ENCODE assay signal across 24 cellular contexts in genomic region chr2:31404827-31405226, GRCh38. TPM values are rescaled to one million over a fixed set of nuclear protein-coding genes. Genes with fewer than 3 reads are reported as not detected.
"Had no signal": no experiment of that assay in that cellular context is flagged by ENCODE, and none has a peak within 500 bp of the region (broad histone marks: within the 10 kb centered on the region; RNA-seq: fewer than 3 reads in every experiment).

No MANE protein-coding gene starts in this region.

- DNase-seq: activated CD4-positive, alpha-beta memory T cell treated with anti-CD3 and anti-CD28 coated beads, Interleukin-2, amount 10 ng/mL, durations not matched to agents 7 days and 5 days; activated CD4-positive, alpha-beta T cell treated with anti-CD3 and anti-CD28 coated beads for 36 hours; activated CD4-positive, alpha-beta T cell treated with anti-CD3 and anti-CD28 coated beads, Interleukin-2, amount 50 U/mL, for 1 hour; activated gamma-delta T cell; activated naive CD4-positive, alpha-beta T cell treated with anti-CD3 and anti-CD28 coated beads for 36 hours; activated T-cell treated with anti-CD3 and anti-CD28 coated beads for 4 hours; activated T-cell treated with anti-CD3 and anti-CD28 coated beads, Interleukin-2, amount 50 U/mL, for 48 hours; amygdala; KG1; NCI-H1048; NCI-H146; NCI-H187 treated with DMSO at 0.1 percent for 48 hours; NCI-H2081 treated with DMSO at 0.1 percent for 48 hours; NCI-H446; NCI-H524; PC-9; Right ventricle myocardium superior; SJCRH30; SK-N-SH; T-helper 1 cell; WERI-Rb-1 had no signal

- ATAC-seq: activated CD4-positive, alpha-beta T cell treated with anti-CD3 and anti-CD28 coated beads for 36 hours; activated T-helper 17 cell treated with anti-CD3 and anti-CD28 coated beads, Interleukin-2, amount 50 U/mL, for 72 hours had no signal

- H3K36me3 ChIP-seq: SJCRH30, WERI-Rb-1 had no signal

- H3K9ac ChIP-seq: SK-N-SH had no signal

- H3K27me3 ChIP-seq: SJCRH30 had no signal

- H3K4me2 ChIP-seq: PC-9, SK-N-SH had no signal

- H3K9me3 ChIP-seq: SJCRH30, SK-N-SH had no signal

- H3K27ac ChIP-seq: PC-9, SJCRH30, WERI-Rb-1 had no signal

- H3K4me3 ChIP-seq: PC-9, SJCRH30 had no signal

- H3K4me1 ChIP-seq: SJCRH30 had no signal

- FAIRE-seq: astrocyte had no signal

- H2AFZ ChIP-seq: PC-9 had no signal

RNA-seq across cellular contexts. Expression of gene XDH, which starts 9.7 kb away (rescaled TPM):
- total RNA-seq: activated CD8-positive, alpha-beta memory T cell treated with anti-CD3 and anti-CD28 coated beads for 36 hours; activated naive CD4-positive, alpha-beta T cell treated with anti-CD3 and anti-CD28 coated beads for 36 hours; SJCRH30 had no signal
